In the genomic region with DNA sequence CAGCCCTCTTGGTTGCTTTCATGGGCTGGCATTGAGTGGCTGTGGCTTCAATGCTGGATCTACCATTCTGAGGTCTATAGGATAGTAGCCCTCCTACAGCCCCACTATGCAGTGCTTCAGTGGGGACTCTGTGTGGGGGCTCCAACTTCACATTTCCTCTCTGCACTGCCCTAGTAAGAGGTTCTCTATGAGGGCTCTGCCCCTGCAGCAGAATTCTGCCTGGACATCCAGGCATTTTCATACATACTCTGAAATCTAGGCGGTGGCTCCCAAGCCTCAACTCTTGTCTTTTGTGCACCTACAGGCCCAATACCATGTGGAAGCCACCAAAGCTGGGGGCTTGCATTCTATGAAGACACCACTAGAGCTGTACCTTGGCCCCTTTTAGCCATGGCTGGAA, we compare ENCODE assay signal across 6 cellular contexts.
"Had no signal": no experiment of that assay in that cellular context is flagged by ENCODE, and none has a peak within 500 bp of the region (broad histone marks: within the 10 kb centered on the region; RNA-seq: fewer than 3 reads in every experiment).

No MANE protein-coding gene starts in this region.

- DNase-seq: GF-D8 had no signal

- FAIRE-seq: G401.6, GM12891, GM12892, GM18507, GM19239 had no signal
